ENCODE assay signal across 8 cellular contexts in the genomic region with DNA sequence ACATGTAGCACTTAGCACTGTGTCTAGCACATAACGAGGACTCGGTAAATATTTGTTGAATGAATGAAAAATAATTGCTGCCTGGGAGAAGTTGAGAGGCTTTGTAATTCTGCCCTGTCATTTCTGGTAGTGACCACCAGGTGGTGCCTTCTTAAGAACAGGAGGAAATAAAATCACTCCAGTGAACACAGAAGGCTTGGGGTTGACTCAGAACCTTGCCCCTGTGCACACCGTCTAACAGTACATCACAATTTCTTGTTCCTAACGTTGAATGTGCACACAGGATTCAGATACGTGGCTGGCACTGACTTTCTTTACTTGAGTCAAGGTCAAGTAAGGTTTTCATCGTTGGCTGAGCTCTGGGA.
DNase-seq lines count a peak whose midpoint lies in the region; ATAC-seq, FAIRE-seq and TF ChIP-seq lines count a peak whose summit lies in the region.

No MANE protein-coding gene starts in this region.

- peak; percentile 72 to 74 for ATAC-seq in CD4-positive, CD25-positive, alpha-beta regulatory T cell (ENCODE audit: low read depth in 2 of 2)
- ATAC-seq in HepG2, result peak; percentile 35; the same call in 1 of the 3 replicates

- TF ChIP-seq CTCF in RWPE1 (conservative IDR thresholded peaks at IDR 0.05; ENCODE audit: low read depth) (peak; percentile 15; the same call in 1 of the 2 replicates), ascending aorta (IDR thresholded peaks at IDR 0.05) (peak in 2 of 3 experiments; percentile 27 to 29), HepG2 (CRISPR knock-in tag; IDR thresholded peaks at IDR 0.05) (peak; percentile 56)

- H2AFZ ChIP-seq in HepG2 (ENCODE audit: low read length), result no peak overlapping the region

- BruUV-seq in HepG2 (replicated peaks; lab: Mats Ljungman, UMichigan), result no TSS peak

- H3K9ac ChIP-seq in HepG2 (ENCODE audit: insufficient read depth, low read depth, low read length) (no peak overlapping the region), subcutaneous abdominal adipose tissue (ENCODE audit: low read length in 5 of 5) (peak overlapping the region in 1 of 5 donors; percentile 16)

- FAIRE-seq in HepG2 (lab: Jason Lieb, UNC), result peak; percentile 44

- in situ Hi-C loops in HepG2 (cut with HindIII; ENCODE audit: extremely low pct_ligation_motif_present, low pct_unique_long_range_greater_than_20kb), result no loop called here

- no peaks in the 10 kb centered on the region for H3K79me2 ChIP-seq in HepG2 (ENCODE audit: insufficient read depth, low read length)

- H3K27ac ChIP-seq in CD4-positive, CD25-positive, alpha-beta regulatory T cell (ENCODE audit: insufficient read depth, low read length, poor library complexity, severe bottlenecking), result no peak overlapping the region
- H3K27ac ChIP-seq in RWPE1 (no peak overlapping the region), ascending aorta (no peak overlapping the region), HepG2 (ENCODE audit: extremely low read length, insufficient read depth, low read length) (no peak overlapping the region), subcutaneous abdominal adipose tissue (ENCODE audit: low read depth, low read length) (peak overlapping the region; percentile 33)

- POLR2A ChIA-PET in HEK293T (lab: Yijun Ruan, JAX) (no interaction called here), RWPE1 (lab: Yijun Ruan, JAX; ENCODE audit: low non-redundant PET) (no interaction called here), HepG2 (lab: Yijun Ruan, JAX) (no interaction called here)

- H4K20me1 ChIP-seq in HepG2 (ENCODE audit: insufficient read depth, low read length), result no peaks in the 10 kb centered on the region

- intact Hi-C loops in ascending aorta (cut with DNase I), result no loop called here
- intact Hi-C loops in HepG2 (cut with micrococcal nuclease; ENCODE audit: unreplicated experiment), result no loop called here

- peaks cover 0 to 6% (median 2%) of the 10 kb centered on the region in 4 donors for H3K4me1 Mint-ChIP-seq in CD4-positive, CD25-positive, alpha-beta regulatory T cell

- H3K4me2 ChIP-seq in HepG2 (ENCODE audit: low read depth, low read length), result no peak overlapping the region

- no peaks in the 10 kb centered on the region for H3K36me3 ChIP-seq in CD4-positive, CD25-positive, alpha-beta regulatory T cell (ENCODE audit: control insufficient read depth, insufficient read depth, low read length)
- H3K36me3 ChIP-seq in ascending aorta (no peaks in the 10 kb centered on the region), HepG2 (replicated peaks in 1 of 2; ENCODE audit: control insufficient read depth in 1 of 2, insufficient read depth in 2 of 2, low read length in 2 of 2) (no peaks in the 10 kb centered on the region), subcutaneous abdominal adipose tissue (ENCODE audit: control insufficient read depth in 5 of 5, insufficient read depth in 5 of 5, low read length in 5 of 5) (no peaks in the 10 kb centered on the region)

- H3K9me3 ChIP-seq in CD4-positive, CD25-positive, alpha-beta regulatory T cell (ENCODE audit: control insufficient read depth in 2 of 2, low read length in 2 of 2), result no peaks in the 10 kb centered on the region
- H3K9me3 ChIP-seq in ascending aorta (no peaks in the 10 kb centered on the region), HepG2 (ENCODE audit: low read length) (no peaks in the 10 kb centered on the region), subcutaneous abdominal adipose tissue (ENCODE audit: control insufficient read depth in 5 of 5, low read length in 5 of 5) (no peaks in the 10 kb centered on the region)

- TF ChIP-seq POLR2A in HepG2 (IDR thresholded peaks at IDR 0.05; ENCODE audit: insufficient read depth in 1 of 2, low read depth in 2 of 2, low read length in 2 of 2), result no peak

- peaks cover 0 to 2% (median 0%) of the 10 kb centered on the region in 7 donors for H3K9me3 Mint-ChIP-seq in CD4-positive, CD25-positive, alpha-beta regulatory T cell

- DNase-seq in CD4-positive, CD25-positive, alpha-beta regulatory T cell, result peak; percentile 8 to 66 (median 23)
- DNase-seq in HEK293T (ENCODE audit: extremely low spot score) (peak; percentile 53), RWPE1 (ENCODE audit: low spot score) (peak; percentile 19), ascending aorta (ENCODE audit: low spot score in 2 of 2) (no peak), HepG2 (ENCODE audit: low spot score) (peak; percentile 24), C1 segment of cervical spinal cord (lab: John Stamatoyannopoulos, UW) (no peak), NCI-H2196 treated with DMSO at 0.1 percent for 48 hours (lab: John Stamatoyannopoulos, UW; ENCODE audit: unreplicated experiment) (no peak)

- no peak overlapping the region for H3K4me3 Mint-ChIP-seq in CD4-positive, CD25-positive, alpha-beta regulatory T cell

- TF ChIP-seq RAD21 in HepG2 (CRISPR knock-in tag; IDR thresholded peaks at IDR 0.05), result no peak

- H3K27me3 ChIP-seq in CD4-positive, CD25-positive, alpha-beta regulatory T cell (ENCODE audit: control insufficient read depth, insufficient read depth, low read length), result peaks cover 16% of the 10 kb centered on the region
- H3K27me3 ChIP-seq in ascending aorta (no peaks in the 10 kb centered on the region), HepG2 (ENCODE audit: control insufficient read depth in 1 of 2, insufficient read depth in 2 of 2, low read length in 2 of 2) (no peaks in the 10 kb centered on the region), subcutaneous abdominal adipose tissue (ENCODE audit: control insufficient read depth in 5 of 5, insufficient read depth in 4 of 5, low read length in 5 of 5) (no peaks in the 10 kb centered on the region)

- TF ChIP-seq EP300 in HepG2 (IDR thresholded peaks at IDR 0.05; ENCODE audit: low read depth in 2 of 2, low read length in 2 of 2), result no peak
- TF ChIP-seq EP300 in HepG2 (CRISPR knock-in tag; IDR thresholded peaks at IDR 0.05; ENCODE audit: borderline replicate concordance), result no peak

- peaks cover 15% of the 10 kb centered on the region for H3K27me3 Mint-ChIP-seq in CD4-positive, CD25-positive, alpha-beta regulatory T cell

- no peak overlapping the region for H3K27ac Mint-ChIP-seq in CD4-positive, CD25-positive, alpha-beta regulatory T cell

- H3K4me1 ChIP-seq in CD4-positive, CD25-positive, alpha-beta regulatory T cell (ENCODE audit: control insufficient read depth, insufficient read depth, low read length, poor library complexity, severe bottlenecking), result no peaks in the 10 kb centered on the region
- no peaks in the 10 kb centered on the region for H3K4me1 ChIP-seq in ascending aorta
- H3K4me1 ChIP-seq in HepG2 (ENCODE audit: insufficient read depth, low read length), result no peaks in the 10 kb centered on the region
- peaks cover 0 to 17% (median 13%) of the 10 kb centered on the region in 5 donors for H3K4me1 ChIP-seq in subcutaneous abdominal adipose tissue (ENCODE audit: control insufficient read depth in 5 of 5, insufficient read depth in 5 of 5, low read length in 5 of 5)

- 2% methylated on average over 4 of the region's 6 CpGs for WGBS in HepG2 (ENCODE audit: low lambda C conversion rate)

- H3K36me3 Mint-ChIP-seq in CD4-positive, CD25-positive, alpha-beta regulatory T cell, result no peaks in the 10 kb centered on the region

- H3K4me3 ChIP-seq in CD4-positive, CD25-positive, alpha-beta regulatory T cell (ENCODE audit: low read depth, low read length), result no peak overlapping the region
- no peak overlapping the region for H3K4me3 ChIP-seq in ascending aorta
- H3K4me3 ChIP-seq in HepG2 (replicated peaks in 1 of 3; ENCODE audit: insufficient read depth in 1 of 3, low read depth in 2 of 3, low read length in 3 of 3), result no peak overlapping the region
- peak overlapping the region in 1 of 5 donors; percentile 16 for H3K4me3 ChIP-seq in subcutaneous abdominal adipose tissue (ENCODE audit: low read depth in 1 of 5, low read length in 5 of 5)

- CTCF ChIA-PET in HEK293T (lab: Yijun Ruan, JAX), result interaction anchor here (0.6 to 1.8 kb wide), 4 partner anchors 14 to 115 kb away, joined by 3 to 4 read pairs (median 4); no protein-coding TSS in a partner anchor
- CTCF ChIA-PET in RWPE1 (lab: Yijun Ruan, JAX), result no interaction called here
- CTCF ChIA-PET in HepG2 (lab: Yijun Ruan, JAX; ENCODE audit: low intra/inter-chr PET ratio, low total read pairs), result interaction anchor here (1.6 to 2.2 kb wide), 2 partner anchors 268 to 397 kb away, joined by 5 to 6 read pairs; no protein-coding TSS in a partner anchor

TF ChIP-seq in HEK293T, 16 proteins besides CTCF, POLR2A, EP300 and RAD21:
- TF ChIP-seq FOXM1 (IDR thresholded peaks at IDR 0.05; ENCODE audit: borderline replicate concordance) (no peak), ELF4 (IDR thresholded peaks at IDR 0.05) (no peak), L3MBTL2 (conservative IDR thresholded peaks at IDR 0.05) (no peak), SUZ12 (IDR thresholded peaks at IDR 0.05) (no peak), CTBP1 (IDR thresholded peaks at IDR 0.05; ENCODE audit: borderline replicate concordance) (no peak), HDGF (IDR thresholded peaks at IDR 0.05; ENCODE audit: borderline replicate concordance) (no peak)

TF ChIP-seq in HepG2, 621 proteins besides CTCF, POLR2A, EP300 and RAD21:
- TF ChIP-seq ATF3 (CRISPR knock-in tag; IDR thresholded peaks at IDR 0.05) (no peak), ZNF678 (CRISPR knock-in tag; IDR thresholded peaks at IDR 0.05) (no peak), ZNF354B (CRISPR knock-in tag; IDR thresholded peaks at IDR 0.05) (no peak), KMT2B (CRISPR knock-in tag; IDR thresholded peaks at IDR 0.05) (no peak), SMC3 (IDR thresholded peaks at IDR 0.05; ENCODE audit: low read length) (peak; percentile 37; the same call in 1 of the 2 replicates)
- TF ChIP-seq, protein P1, sequence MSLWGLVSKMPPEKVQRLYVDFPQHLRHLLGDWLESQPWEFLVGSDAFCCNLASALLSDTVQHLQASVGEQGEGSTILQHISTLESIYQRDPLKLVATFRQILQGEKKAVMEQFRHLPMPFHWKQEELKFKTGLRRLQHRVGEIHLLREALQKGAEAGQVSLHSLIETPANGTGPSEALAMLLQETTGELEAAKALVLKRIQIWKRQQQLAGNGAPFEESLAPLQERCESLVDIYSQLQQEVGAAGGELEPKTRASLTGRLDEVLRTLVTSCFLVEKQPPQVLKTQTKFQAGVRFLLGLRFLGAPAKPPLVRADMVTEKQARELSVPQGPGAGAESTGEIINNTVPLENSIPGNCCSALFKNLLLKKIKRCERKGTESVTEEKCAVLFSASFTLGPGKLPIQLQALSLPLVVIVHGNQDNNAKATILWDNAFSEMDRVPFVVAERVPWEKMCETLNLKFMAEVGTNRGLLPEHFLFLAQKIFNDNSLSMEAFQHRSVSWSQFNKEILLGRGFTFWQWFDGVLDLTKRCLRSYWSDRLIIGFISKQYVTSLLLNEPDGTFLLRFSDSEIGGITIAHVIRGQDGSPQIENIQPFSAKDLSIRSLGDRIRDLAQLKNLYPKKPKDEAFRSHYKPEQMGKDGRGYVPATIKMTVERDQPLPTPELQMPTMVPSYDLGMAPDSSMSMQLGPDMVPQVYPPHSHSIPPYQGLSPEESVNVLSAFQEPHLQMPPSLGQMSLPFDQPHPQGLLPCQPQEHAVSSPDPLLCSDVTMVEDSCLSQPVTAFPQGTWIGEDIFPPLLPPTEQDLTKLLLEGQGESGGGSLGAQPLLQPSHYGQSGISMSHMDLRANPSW (CRISPR knock-in tag; IDR thresholded peaks at IDR 0.05; ENCODE audit: borderline replicate concordance), result no peak

Comparison
In these comparisons a context has a peak if more than half of its experiments do, and no peak if none do; other contexts are left out.
1. DNase-seq: peak in CD4-positive, CD25-positive, alpha-beta regulatory T cell (3 of 3), HEK293T (single experiment), RWPE1 (single experiment) and HepG2 (single experiment); none in ascending aorta (0 of 2), C1 segment of cervical spinal cord (0 of 14) and NCI-H2196 treated with DMSO at 0.1 percent for 48 hours (single experiment).
2. Peak in every context shown above with its lines, with median percentiles within 50 percentile points of each other: CTCF ChIP-seq.